13 cellular contexts compared by ENCODE assay signal in the genomic region with DNA sequence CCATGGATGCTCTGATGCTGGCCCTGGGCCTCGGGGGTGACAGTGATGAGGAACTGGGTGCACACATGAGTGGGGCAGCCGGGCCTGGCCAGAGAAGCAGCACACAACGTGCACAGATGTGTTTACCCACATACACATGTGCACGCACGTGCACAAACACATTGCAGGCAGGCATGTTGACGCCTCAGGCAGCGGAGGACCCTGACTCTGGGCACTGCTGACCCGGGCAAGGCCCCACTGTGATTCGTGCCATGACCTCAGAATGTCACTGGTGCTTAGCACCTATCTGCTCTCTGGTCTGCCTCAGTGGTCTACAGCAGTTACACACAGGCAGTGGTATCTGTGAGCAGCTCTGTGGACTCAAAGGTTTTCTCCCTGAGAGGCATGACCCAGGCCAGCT. TPM values are rescaled to one million over a fixed set of nuclear protein-coding genes. Genes with fewer than 3 reads are reported as not detected.
"Had no signal": no experiment of that assay in that cellular context is flagged by ENCODE, and none has a peak within 500 bp of the region (broad histone marks: within the 10 kb centered on the region; RNA-seq: fewer than 3 reads in every experiment).

A gene (plus strand): TSS at position 301 of the 400 bp plus-strand sequence. CDS start 1,545 bp downstream, outside the sequence.

RNA-seq across cellular contexts. Expression of the gene that starts here (rescaled TPM):
- total RNA-seq: activated CD4-positive, alpha-beta memory T cell treated with anti-CD3 and anti-CD28 coated beads for 36 hours; activated CD4-positive, alpha-beta memory T cell treated with anti-CD3 and anti-CD28 coated beads, Interleukin-2, amount 10 ng/mL, durations not matched to agents 7 days and 5 days; activated CD4-positive, alpha-beta T cell treated with anti-CD3 and anti-CD28 coated beads for 36 hours; activated CD4-positive, alpha-beta T cell treated with anti-CD3 and anti-CD28 coated beads, Interleukin-2, amount 10 ng/mL, durations not matched to agents 24 days and 14 days; activated CD8-positive, alpha-beta memory T cell treated with anti-CD3 and anti-CD28 coated beads for 36 hours; activated CD8-positive, alpha-beta memory T cell treated with anti-CD3 and anti-CD28 coated beads, Interleukin-2, amount 10 ng/mL, durations not matched to agents 7 days and 5 days; activated CD8-positive, alpha-beta T cell treated with anti-CD3 and anti-CD28 coated beads for 36 hours; activated CD8-positive, alpha-beta T cell treated with anti-CD3 and anti-CD28 coated beads, Interleukin-2, amount 10 ng/mL, durations not matched to agents 7 days and 5 days; T-cell; T-helper 1 cell treated with Interleukin-12 subunit alpha and Interleukin-12 subunit beta and Interleukin-4 antibody, amounts not matched to agents 30 ng/mL and 1 ng/mL, for 36 hours; T-helper 17 cell; T-helper 2 cell treated with Interferon-gamma antibody and Interleukin-4, amounts not matched to agents 100 ng/mL and 5 ng/mL, for 36 hours; WTC11 had no signal
